3 cellular contexts compared by ENCODE assay signal in genomic region chr17:45255358-45255757, GRCh38.
TF ChIP-seq lines count a peak whose summit lies in the region.

No MANE protein-coding gene starts in this region.

TF ChIP-seq in HepG2, 621 proteins besides CTCF, POLR2A, EP300 and RAD21:
- peak; percentile 8; the same call in 1 of the 2 replicates for TF ChIP-seq ZNF687 (CRISPR knock-in tag; IDR thresholded peaks at IDR 0.05)
- no peak for TF ChIP-seq ZNF224 (CRISPR knock-in tag; IDR thresholded peaks at IDR 0.05)

TF ChIP-seq in WTC11, 78 proteins besides CTCF, POLR2A, EP300 and RAD21:
- TF ChIP-seq ELF4 (CRISPR knock-in tag; IDR thresholded peaks at IDR 0.05; ENCODE audit: low read depth) (no peak), ZNF671 (CRISPR knock-in tag; IDR thresholded peaks at IDR 0.05) (no peak), MYBL2 (CRISPR knock-in tag; IDR thresholded peaks at IDR 0.05) (no peak), IRF2 (CRISPR knock-in tag; IDR thresholded peaks at IDR 0.05; ENCODE audit: borderline replicate concordance, low read depth) (0 out of 2 replicates have a peak, but pooled peaks have one; percentile 17), USF2 (CRISPR knock-in tag; IDR thresholded peaks at IDR 0.05) (no peak), NFYB (CRISPR knock-in tag; conservative IDR thresholded peaks at IDR 0.05; ENCODE audit: low read depth) (no peak)

TF ChIP-seq in K562, 482 proteins besides CTCF, POLR2A, EP300 and RAD21:
- no peak for TF ChIP-seq TBL1XR1 (IDR thresholded peaks at IDR 0.05; ENCODE audit: low read length in 2 of 2)
- peak; percentile 86 for TF ChIP-seq PRDM10 (IDR thresholded peaks at IDR 0.05; ENCODE audit: partially characterized antibody)
- TF ChIP-seq POLR2G (IDR thresholded peaks at IDR 0.05; ENCODE audit: low read depth, low read length), result peak; percentile 26; the same call in 1 of the 2 replicates
